Comparison of ENCODE assay signal across 8 cellular contexts in genomic region chr1:119008483-119009299, GRCh38. TPM values are rescaled to one million over a fixed set of nuclear protein-coding genes. Genes with fewer than 3 reads are reported as not detected.
A peak's percentile ranks its signal among the peaks of the same experiment; 100 is the strongest.
DNase-seq lines count a peak whose midpoint lies in the region; ATAC-seq, FAIRE-seq and TF ChIP-seq lines count a peak whose summit lies in the region.

No MANE protein-coding gene starts in this region.

- intact Hi-C loops in dorsolateral prefrontal cortex (cut with DNase I) = no loop called here

- DNase-seq in Ammon's horn (ENCODE audit: low spot score) (peak; percentile 40), HTR-8/SVneo (ENCODE audit: insufficient read length, low spot score) (peak; percentile 22), RPMI7951 (ENCODE audit: low read depth) (peak; percentile 58), dorsolateral prefrontal cortex (no peak), medulla oblongata (ENCODE audit: extremely low spot score) (peak; percentile 46), tibial nerve (ENCODE audit: low spot score in 2 of 2) (peak in 1 of 2 donors; percentile 60), germinal center (ENCODE audit: low spot score) (no peak)

- no peaks in the 10 kb centered on the region for H3K36me3 ChIP-seq in tibial nerve

- TF ChIP-seq POLR2A in tibial nerve (IDR thresholded peaks at IDR 0.05) = no peak

- H3K4me1 ChIP-seq in tibial nerve = peaks cover 5 to 34% (median 6%) of the 10 kb centered on the region in 4 donors

- no peak for FAIRE-seq in HTR-8/SVneo (lab: Jason Lieb, UNC)

- peak; percentile 22 to 74 (median 55) for TF ChIP-seq CTCF in dorsolateral prefrontal cortex (IDR thresholded peaks at IDR 0.05 in 54 of 56, conservative IDR thresholded peaks at IDR 0.05 in 2 of 56; ENCODE audit: low read depth in 1 of 56, partially characterized antibody in 56 of 56)
- peak; percentile 52 to 79 (median 59) for TF ChIP-seq CTCF in tibial nerve (IDR thresholded peaks at IDR 0.05)

- peaks cover 0 to 15% (median 0%) of the 10 kb centered on the region in 4 donors for H3K9me3 ChIP-seq in tibial nerve

- TF ChIP-seq EP300 in tibial nerve (IDR thresholded peaks at IDR 0.05) = peak in 1 of 2 donors; percentile 33

- no peak overlapping the region for H3K27ac ChIP-seq in dorsolateral prefrontal cortex
- H3K27ac ChIP-seq in tibial nerve = peak overlapping the region in 3 of 4 donors; percentile 2 to 63 (median 30)

- ATAC-seq in GM18508 (IDR thresholded peaks at IDR 0.05; ENCODE audit: insufficient read depth, unreplicated experiment) = peak; percentile 57

- peaks cover 11 to 70% (median 57%) of the 10 kb centered on the region in 45 donors for H3K27me3 ChIP-seq in dorsolateral prefrontal cortex
- peaks cover 0 to 49% of the 10 kb centered on the region in 2 donors for H3K27me3 ChIP-seq in tibial nerve

- 3 to 7% methylated on average over 13 to 21 of the region's 22 CpGs for WGBS in tibial nerve, 2 donors

- peak overlapping the region in 48 of 59 donors; percentile 0 to 59 (median 35) for H3K4me3 ChIP-seq in dorsolateral prefrontal cortex
- peak overlapping the region in 3 of 4 donors; percentile 16 to 44 (median 20) for H3K4me3 ChIP-seq in tibial nerve

RNA-seq across cellular contexts. Expression of gene TBX15, which starts 20.5 kb away (rescaled TPM):
- total RNA-seq in RPMI7951 (2014; rRNA removed; shearing (Covaris generic)) = 0.20 and 0.24 TPM in 2 replicates
- total RNA-seq in dorsolateral prefrontal cortex = 1 to 10 TPM in 74 of 120 experiments, under 1 TPM in 46; 0.32 to 5.7 (median 1.3) TPM
- 10 to 100 TPM; 38.7 to 57.0 (median 48.2) TPM for total RNA-seq in tibial nerve

Comparison
In these comparisons a context has a peak if more than half of its experiments do, and no peak if none do; other contexts are left out.
1. DNase-seq: peak in Ammon's horn (single experiment), HTR-8/SVneo (single experiment), RPMI7951 (single experiment) and medulla oblongata (single experiment); none in dorsolateral prefrontal cortex (0 of 10) and germinal center (single experiment).
2. H3K27ac ChIP-seq: peak in tibial nerve (3 of 4); none in dorsolateral prefrontal cortex (0 of 59).
3. RNA of gene TBX15, which starts 20.5 kb away (total RNA-seq): 38.7 to 57.0 TPM in tibial nerve; 0.32 to 5.7 TPM in dorsolateral prefrontal cortex and 0.20 to 0.24 TPM in RPMI7951; every median in the first group is over 4 times any median in the second.